In genomic region chr16:31064882-31065461, GRCh38 we compare ENCODE assay signal across 9 cellular contexts. TPM values are rescaled to one million over a fixed set of nuclear protein-coding genes. Genes with fewer than 3 reads are reported as not detected.
DNase-seq lines count a peak whose midpoint lies in the region; ATAC-seq and TF ChIP-seq lines count a peak whose summit lies in the region.
"Had no signal": no experiment of that assay in that cellular context is flagged by ENCODE, and none has a peak within 500 bp of the region (broad histone marks: within the 10 kb centered on the region; RNA-seq: fewer than 3 reads in every experiment).

No MANE protein-coding gene starts in this region.

- H3K27ac ChIP-seq in upper lobe of left lung (peak overlapping the region; percentile 33 to 65 (median 54)), substantia nigra (ENCODE audit: low read depth, low read length, poor library complexity, severe bottlenecking) (no peak overlapping the region)

- DNase-seq in activated T-cell treated with anti-CD3 and anti-CD28 coated beads, Interleukin-2, amount 50 U/mL, for 4 hours, result no peak
- no peak for DNase-seq in activated T-cell treated with anti-CD3 and anti-CD28 coated beads, Interleukin-2, amount 50 U/mL, for 1 hour
- DNase-seq in amniotic stem cell (lab: John Stamatoyannopoulos, UW), result peak; percentile 64
- peak; percentile 35 for DNase-seq in kidney glomerular epithelial cell (lab: John Stamatoyannopoulos, UW)
- no peak for DNase-seq in upper lobe of left lung
- no peak for DNase-seq in CD1c-positive myeloid dendritic cell (ENCODE audit: extremely low spot score)
- no peak for DNase-seq in NCI-H748 treated with DMSO at 0.1 percent for 48 hours (lab: John Stamatoyannopoulos, UW)
- DNase-seq in substantia nigra (lab: John Stamatoyannopoulos, UW), result no peak
- DNase-seq: DND-41 had no signal

- no peak for ATAC-seq in activated T-cell treated with anti-CD3 and anti-CD28 coated beads, Interleukin-2, amount 50 U/mL, for 4 hours
- ATAC-seq in upper lobe of left lung (ENCODE audit: low FRiP score in 2 of 2), result peak; percentile 58 to 95

- WGBS in upper lobe of left lung, 2 donors, result 75 to 89% methylated on average over 3 to 4 of the region's 4 CpGs

- TF ChIP-seq POLR2A in upper lobe of left lung (IDR thresholded peaks at IDR 0.05), result no peak

- H3K36me3 ChIP-seq in upper lobe of left lung, result peaks cover 8 to 36% (median 28%) of the 10 kb centered on the region in 4 donors

- no peak for TF ChIP-seq CTCF in upper lobe of left lung (IDR thresholded peaks at IDR 0.05)

- no peak for TF ChIP-seq EP300 in upper lobe of left lung (IDR thresholded peaks at IDR 0.05)

- peaks cover 12% of the 10 kb centered on the region for H3K36me3 Mint-ChIP-seq in activated T-cell treated with anti-CD3 and anti-CD28 coated beads, Interleukin-2, amount 50 U/mL, for 4 hours (ENCODE audit: insufficient read depth)

- no peaks in the 10 kb centered on the region for H3K9me3 ChIP-seq in upper lobe of left lung

- H3K27me3 Mint-ChIP-seq in activated T-cell treated with anti-CD3 and anti-CD28 coated beads, Interleukin-2, amount 50 U/mL, for 4 hours (ENCODE audit: low read depth), result no peaks in the 10 kb centered on the region

- H3K4me1 ChIP-seq in upper lobe of left lung, result peaks cover 9 to 20% (median 14%) of the 10 kb centered on the region in 4 donors

- no peaks in the 10 kb centered on the region for H3K9me3 Mint-ChIP-seq in activated T-cell treated with anti-CD3 and anti-CD28 coated beads, Interleukin-2, amount 50 U/mL, for 4 hours

- H3K4me3 Mint-ChIP-seq in activated T-cell treated with anti-CD3 and anti-CD28 coated beads, Interleukin-2, amount 50 U/mL, for 4 hours, result peak overlapping the region; percentile 59

- H3K4me1 Mint-ChIP-seq in activated T-cell treated with anti-CD3 and anti-CD28 coated beads, Interleukin-2, amount 50 U/mL, for 4 hours (ENCODE audit: low read depth), result peaks cover 40% of the 10 kb centered on the region

- no peaks in the 10 kb centered on the region for H3K27me3 ChIP-seq in upper lobe of left lung

- H3K4me3 ChIP-seq in upper lobe of left lung, result no peak overlapping the region

RNA-seq across cellular contexts. Expression of gene ZNF668, which starts 9.1 kb away (rescaled TPM):
- total RNA-seq in activated T-cell treated with anti-CD3 and anti-CD28 coated beads, Interleukin-2, amount 50 U/mL, for 4 hours, result 10 to 100 TPM; 18.1 to 19.4 (median 19.2) TPM
- total RNA-seq in upper lobe of left lung, result 10 to 100 TPM in 4 of 6 donors, 1 to 10 TPM in 2; 8.4 to 21.0 (median 11.4) TPM

RNA-seq across cellular contexts. Expression of gene ZNF646, which starts 9.2 kb away (rescaled TPM):
- 10 to 100 TPM; 22.3 to 26.1 (median 22.7) TPM for total RNA-seq in activated T-cell treated with anti-CD3 and anti-CD28 coated beads, Interleukin-2, amount 50 U/mL, for 4 hours
- total RNA-seq in upper lobe of left lung, result 10 to 100 TPM; 16.7 to 40.9 (median 23.2) TPM

RNA-seq across cellular contexts. Expression of gene PRSS53, which starts 23.8 kb away (rescaled TPM):
- 1 to 10 TPM; 4.6 to 5.6 (median 4.9) TPM for total RNA-seq in activated T-cell treated with anti-CD3 and anti-CD28 coated beads, Interleukin-2, amount 50 U/mL, for 4 hours
- total RNA-seq in upper lobe of left lung, result 1 to 10 TPM in 5 of 6 donors, under 1 TPM in 1; 0.91 to 8.4 (median 3.0) TPM

RNA-seq across cellular contexts. Expression of gene VKORC1, which starts 29.6 kb away (rescaled TPM):
- 10 to 100 TPM; 62.8 to 63.8 (median 63.5) TPM for total RNA-seq in activated T-cell treated with anti-CD3 and anti-CD28 coated beads, Interleukin-2, amount 50 U/mL, for 4 hours
- 100 to 1,000 TPM in 1 of 6 donors, 10 to 100 TPM in 5; 37.7 to 105 (median 61.4) TPM for total RNA-seq in upper lobe of left lung

RNA-seq across cellular contexts. Expression of gene STX4, which starts 31.6 kb away (rescaled TPM):
- 10 to 100 TPM; 53.1 to 81.7 (median 63.8) TPM for total RNA-seq in activated T-cell treated with anti-CD3 and anti-CD28 coated beads, Interleukin-2, amount 50 U/mL, for 4 hours
- 100 to 1,000 TPM in 3 of 6 donors, 10 to 100 TPM in 3; 44.8 to 168 (median 96.3) TPM for total RNA-seq in upper lobe of left lung

Comparison
In these comparisons a context has a peak if more than half of its experiments do, and no peak if none do; other contexts are left out.
1. ATAC-seq: peak in upper lobe of left lung (2 of 2); none in activated T-cell treated with anti-CD3 and anti-CD28 coated beads, Interleukin-2, amount 50 U/mL, for 4 hours (0 of 2).
2. DNase-seq: peak in amniotic stem cell (single experiment) and kidney glomerular epithelial cell (single experiment); none in activated T-cell treated with anti-CD3 and anti-CD28 coated beads, Interleukin-2, amount 50 U/mL, for 4 hours (single experiment), activated T-cell treated with anti-CD3 and anti-CD28 coated beads, Interleukin-2, amount 50 U/mL, for 1 hour (single experiment), upper lobe of left lung (0 of 2), CD1c-positive myeloid dendritic cell (single experiment), NCI-H748 treated with DMSO at 0.1 percent for 48 hours (single experiment) and substantia nigra (0 of 49).